29 cellular contexts compared by ENCODE assay signal in genomic region chr10:124084693-124085092, GRCh38. TPM values are rescaled to one million over a fixed set of nuclear protein-coding genes. Genes with fewer than 3 reads are reported as not detected.
DNase-seq lines count a peak whose midpoint lies in the region; ATAC-seq, FAIRE-seq and TF ChIP-seq lines count a peak whose summit lies in the region.
"Had no signal": no experiment of that assay in that cellular context is flagged by ENCODE, and none has a peak within 500 bp of the region (broad histone marks: within the 10 kb centered on the region; RNA-seq: fewer than 3 reads in every experiment).

No MANE protein-coding gene starts in this region.

- H3K36me3 ChIP-seq in DOHH2 (ENCODE audit: control insufficient read depth, low read length): peaks cover 82% of the 10 kb centered on the region
- peaks cover 23% of the 10 kb centered on the region for H3K36me3 ChIP-seq in OCI-LY7 (ENCODE audit: insufficient read depth, low read length)
- no peaks in the 10 kb centered on the region for H3K36me3 ChIP-seq in H1 (ENCODE audit: control insufficient read depth in 2 of 4, insufficient read depth in 4 of 4, low read length in 3 of 4)
- H3K36me3 ChIP-seq in rectal smooth muscle tissue (ENCODE audit: control insufficient read depth, insufficient read depth, low read length): no peaks in the 10 kb centered on the region
- H3K36me3 ChIP-seq: ascending aorta, cardiac muscle cell, left ventricle myocardium inferior, Peyer's patch, SJCRH30, WERI-Rb-1 had no signal

- H3K79me2 ChIP-seq in DOHH2 (ENCODE audit: control insufficient read depth, low read length): peaks cover 92% of the 10 kb centered on the region
- peaks cover 51% of the 10 kb centered on the region; the same call in 1 of the 2 replicates for H3K79me2 ChIP-seq in OCI-LY7 (ENCODE audit: insufficient read depth, low read depth, low read length)
- H3K79me2 ChIP-seq in H1 (ENCODE audit: control insufficient read depth in 1 of 2, insufficient read depth in 2 of 2, low read length in 2 of 2): peaks cover 0 to under 1% of the 10 kb centered on the region in 2 experiments; a peak in 2 of 4 replicates

- CTCF ChIA-PET in OCI-LY7 (lab: Charles Lee; ENCODE audit: unreplicated experiment): interaction anchor here (2.1 kb wide), 1 partner anchor 22 kb away, joined by 5 read pairs; no protein-coding TSS in a partner anchor
- CTCF ChIA-PET in H1 (lab: Charles Lee; ENCODE audit: partially characterized antibody): interaction anchor here (1.1 to 1.7 kb wide), 5 partner anchors 10 to 319 kb away, joined by 3 to 6 read pairs (median 3); no protein-coding TSS in a partner anchor

- H4K20me1 ChIP-seq in DOHH2 (ENCODE audit: control insufficient read depth, insufficient read depth, low read depth, low read length): no peaks in the 10 kb centered on the region
- H4K20me1 ChIP-seq in OCI-LY7 (ENCODE audit: insufficient read depth, low read length): no peaks in the 10 kb centered on the region
- peaks cover 0 to 3% of the 10 kb centered on the region in 2 experiments for H4K20me1 ChIP-seq in H1 (replicated peaks in 1 of 2; ENCODE audit: control insufficient read depth in 1 of 2, insufficient read depth in 2 of 2, low read length in 2 of 2)

- POLR2A ChIA-PET in OCI-LY7 (lab: Charles Lee) (interaction anchor here (0.9 to 4.0 kb wide), 6 partner anchors 10 to 35 kb away, joined by 3 to 19 read pairs (median 4); no protein-coding TSS in a partner anchor), H1 (lab: Charles Lee; ENCODE audit: partially characterized antibody) (interaction anchor here (1.7 kb wide), 1 partner anchor 9 kb away, joined by 5 read pairs; the partner anchor contains the start of gene CHST15)

- H2BK5ac ChIP-seq in H1 (ENCODE audit: low read depth, low read length): no peak overlapping the region

- no peak for TF ChIP-seq POLR2A in H1 (IDR thresholded peaks at IDR 0.05; ENCODE audit: control extremely low read depth in 1 of 2, low read depth in 2 of 2, low read length in 2 of 2)

- no peak for ATAC-seq in GM18909 (IDR thresholded peaks at IDR 0.05; ENCODE audit: poor library complexity, unreplicated experiment)
- ATAC-seq in HG02759 (IDR thresholded peaks at IDR 0.05; ENCODE audit: unreplicated experiment): no peak
- ATAC-seq: sciatic nerve had no signal

- H3K4me2 ChIP-seq in DOHH2 (ENCODE audit: low read length) (peak overlapping the region; percentile 53; the same call in 1 of the 2 replicates), OCI-LY7 (ENCODE audit: low read length) (peak overlapping the region; percentile 30), H1 (ENCODE audit: insufficient read depth in 1 of 2, low read depth in 2 of 2, low read length in 2 of 2) (no peak overlapping the region)

- H3K4me1 ChIP-seq in DOHH2 (ENCODE audit: control insufficient read depth, low read length): peaks cover 99% of the 10 kb centered on the region
- H3K4me1 ChIP-seq in OCI-LY7 (ENCODE audit: insufficient read depth, low read length, poor library complexity, severe bottlenecking): peaks cover 67% of the 10 kb centered on the region
- H3K4me1 ChIP-seq in H1 (replicated peaks in 1 of 4; ENCODE audit: control insufficient read depth in 3 of 4, insufficient read depth in 4 of 4, low read length in 3 of 4): no peaks in the 10 kb centered on the region; a peak in 2 of 7 replicates
- peaks cover 9% of the 10 kb centered on the region for H3K4me1 ChIP-seq in rectal smooth muscle tissue (ENCODE audit: control insufficient read depth, insufficient read depth, low read length)
- H3K4me1 ChIP-seq: ascending aorta, left ventricle myocardium inferior, SJCRH30 had no signal

- BruUV-seq in OCI-LY7 (replicated peaks; lab: Mats Ljungman, UMichigan): no TSS peak

- peaks cover 37% of the 10 kb centered on the region for H3F3A ChIP-seq in DOHH2 (ENCODE audit: control insufficient read depth, insufficient read depth)

- no peaks in the 10 kb centered on the region for H3K9me3 ChIP-seq in DOHH2 (ENCODE audit: control insufficient read depth, insufficient read depth, low read length)
- H3K9me3 ChIP-seq in OCI-LY7 (ENCODE audit: low read length): no peaks in the 10 kb centered on the region
- H3K9me3 ChIP-seq in H1 (ENCODE audit: insufficient read depth in 2 of 2, low read depth in 1 of 2, low read length in 1 of 2): no peaks in the 10 kb centered on the region
- H3K9me3 ChIP-seq: ascending aorta, left ventricle myocardium inferior, Peyer's patch, SJCRH30 had no signal

- H3K9me2 ChIP-seq in DOHH2 (replicated peaks; ENCODE audit: control insufficient read depth, low read length): no peaks in the 10 kb centered on the region
- H3K9me2 ChIP-seq in OCI-LY7 (ENCODE audit: insufficient read depth, low read length): no peaks in the 10 kb centered on the region

- intact Hi-C loops in OCI-LY7 (cut with micrococcal nuclease; ENCODE audit: unreplicated experiment): no loop called here

- H3K56ac ChIP-seq in H1 (replicated peaks; ENCODE audit: insufficient read length, low read depth, low read length): no peak overlapping the region

- H2AFZ ChIP-seq in OCI-LY7 (ENCODE audit: low read length) (no peak overlapping the region), H1 (ENCODE audit: low read length) (no peak overlapping the region)

- no peak overlapping the region for H3K14ac ChIP-seq in H1 (ENCODE audit: insufficient read length)

- DNase-seq in OCI-LY7 (ENCODE audit: low spot score) (no peak), H1 (ENCODE audit: low read depth in 1 of 2, low spot score in 2 of 2) (no peak), activated gamma-delta T cell (lab: John Stamatoyannopoulos, UW) (no peak)
- DNase-seq in activated CD4-positive, alpha-beta T cell treated with anti-CD3 and anti-CD28 coated beads for 4 hours: no peak
- DNase-seq: ACHN; activated CD4-positive, alpha-beta T cell treated with anti-CD3 and anti-CD28 coated beads, Interleukin-2, amount 10 ng/mL, durations not matched to agents 7 days and 5 days; activated effector memory CD4-positive, alpha-beta T cell treated with Interleukin-2 at 50 U/mL for 16 hours; activated naive CD8-positive, alpha-beta T cell treated with anti-CD3 and anti-CD28 coated beads, Interleukin-2, amount 10 ng/mL, durations not matched to agents 7 days and 5 days; COR-L47; cortex of kidney; DMS53; left ventricle myocardium inferior; naive B cell; NCI-H1105; NCI-H187 treated with DMSO at 0.1 percent for 48 hours; NCI-H524; Peyer's patch; SJCRH30; stimulated activated CD4-positive, alpha-beta T cell treated with anti-CD3 and anti-CD28 coated beads, Interleukin-4, amount 100 ng/mL, for 24 hours; WERI-Rb-1 had no signal

- H2BK15ac ChIP-seq in H1 (ENCODE audit: low read length): peak overlapping the region; percentile 40; the same call in 1 of the 2 replicates

- no peak overlapping the region for H4K5ac ChIP-seq in H1 (ENCODE audit: insufficient read length, low read depth, low read length)

- no peak overlapping the region for H3K9ac ChIP-seq in H1 (replicated peaks in 1 of 4; ENCODE audit: extremely low read depth in 1 of 4, low read depth in 3 of 4, low read length in 3 of 4)
- no peak overlapping the region for H3K9ac ChIP-seq in rectal smooth muscle tissue (ENCODE audit: low read length)

- no peak overlapping the region for H2BK20ac ChIP-seq in H1 (ENCODE audit: low read length)

- H4K91ac ChIP-seq in H1 (replicated peaks; ENCODE audit: insufficient read length, low read length): no peak overlapping the region

- H3K79me1 ChIP-seq in H1 (ENCODE audit: low read depth, low read length): peaks cover 2% of the 10 kb centered on the region; the same call in 1 of the 2 replicates

- H3K4ac ChIP-seq in H1 (replicated peaks; ENCODE audit: insufficient read length, low read depth, low read length): no peak overlapping the region

- H3K4me3 ChIP-seq in DOHH2 (ENCODE audit: low read length) (no peak overlapping the region), OCI-LY7 (ENCODE audit: low read depth, low read length, poor library complexity, severe bottlenecking) (no peak overlapping the region), H1 (ENCODE audit: extremely low read depth in 1 of 4, insufficient read depth in 2 of 4, low read depth in 3 of 4, low read length in 4 of 4) (no peak overlapping the region), rectal smooth muscle tissue (ENCODE audit: low read length) (no peak overlapping the region)
- H3K4me3 ChIP-seq: ascending aorta, cardiac muscle cell, left ventricle myocardium inferior, Peyer's patch, SJCRH30 had no signal

- H3K18ac ChIP-seq in H1 (ENCODE audit: extremely low read depth, low read length): no peak overlapping the region

- no peak overlapping the region for H2AK5ac ChIP-seq in H1 (ENCODE audit: low read depth, low read length)

- H2BK120ac ChIP-seq in H1 (replicated peaks; ENCODE audit: low read depth, low read length): no peak overlapping the region

- no peak for FAIRE-seq in H1 (lab: Jason Lieb, UNC)
- FAIRE-seq: G401.6 had no signal

- H3K27me3 ChIP-seq in DOHH2 (ENCODE audit: control insufficient read depth, low read length) (no peaks in the 10 kb centered on the region), H1 (replicated peaks in 1 of 4; ENCODE audit: control insufficient read depth in 3 of 4, extremely low read depth in 1 of 4, insufficient read depth in 3 of 4, low read length in 3 of 4) (peaks cover 0 to 4% (median under 1%) of the 10 kb centered on the region in 4 experiments; a peak in 2 of 7 replicates), rectal smooth muscle tissue (ENCODE audit: control insufficient read depth, insufficient read depth, low read length) (no peaks in the 10 kb centered on the region)
- H3K27me3 ChIP-seq: ascending aorta, Peyer's patch, SJCRH30 had no signal

- 98% methylated on average over 9 of the region's 9 CpGs; no CpG with 5 or more reads in 1 of the 2 experiments for WGBS in H1 (ENCODE audit: extremely low coverage in 1 of 2, insufficient coverage in 1 of 2, insufficient read length in 1 of 2, insufficient replicate concordance in 2 of 2, low coverage in 1 of 2, low lambda C conversion rate in 2 of 2, missing lambda C conversion rate in 1 of 2), 2 experiments

- TF ChIP-seq CTCF in DOHH2 (IDR thresholded peaks at IDR 0.05; ENCODE audit: low read depth, low read length, poor library complexity, severe bottlenecking) (no peak), OCI-LY7 (conservative IDR thresholded peaks at IDR 0.05; ENCODE audit: low read length) (no peak), H1 (IDR thresholded peaks at IDR 0.05; ENCODE audit: control extremely low read depth in 1 of 3, insufficient read depth in 1 of 3, low read depth in 1 of 3, low read length in 3 of 3) (no peak)

- H3K23ac ChIP-seq in H1 (ENCODE audit: insufficient read length): no peak overlapping the region

- H4K8ac ChIP-seq in H1 (ENCODE audit: extremely low read depth, insufficient read depth, low read length): no peak overlapping the region

- peak overlapping the region; percentile 37 for H3K27ac ChIP-seq in DOHH2 (ENCODE audit: low read depth, low read length)
- H3K27ac ChIP-seq in OCI-LY7 (ENCODE audit: low read depth, low read length, poor library complexity, severe bottlenecking): no peak overlapping the region
- no peak overlapping the region for H3K27ac ChIP-seq in H1 (ENCODE audit: low read depth, low read length)
- peak overlapping the region; percentile 15 for H3K27ac ChIP-seq in rectal smooth muscle tissue (ENCODE audit: low read depth, low read length)
- H3K27ac ChIP-seq: ascending aorta, cardiac muscle cell, left ventricle myocardium inferior, SJCRH30, WERI-Rb-1 had no signal

- TF ChIP-seq RAD21 in H1 (IDR thresholded peaks at IDR 0.05 in 1 of 2, conservative IDR thresholded peaks at IDR 0.05 in 1 of 2; ENCODE audit: low read depth in 2 of 2, low read length in 2 of 2): no peak

- no peak for TF ChIP-seq EP300 in H1 (IDR thresholded peaks at IDR 0.05; ENCODE audit: borderline replicate concordance in 1 of 2, low read depth in 2 of 2, low read length in 2 of 2)

- H2BK12ac ChIP-seq in H1 (ENCODE audit: low read depth, low read length): no peak overlapping the region

- no peaks in the 10 kb centered on the region for H3K23me2 ChIP-seq in H1 (ENCODE audit: low read depth, low read length)

RNA-seq across cellular contexts. Expression of gene CHST15, which starts 8.7 kb away (rescaled TPM):
- 19.9 and 26.4 TPM in 2 replicates for total RNA-seq in OCI-LY7 (2014; rRNA removed; shearing (Covaris generic))
- total RNA-seq in OCI-LY7 (2022): 14.7 and 19.2 TPM in 2 replicates
- 9.1 and 9.4 TPM in 2 replicates for total RNA-seq in H1 (2021; fragmentation: NEBNext Ultra II Directional; extraction: Animal tissue kit (Norgen Biotek cat#: 25700))
- polyA plus RNA-seq in H1 (2011; rRNA removed): 7.4 and 8.8 TPM in 2 replicates
- polyA plus RNA-seq in H1 (2011; cell fraction: cytosol; rRNA removed): 6.8 TPM
- polyA plus RNA-seq in H1 (2011; cell fraction: nucleus; rRNA removed): 9.3 TPM
- polyA plus RNA-seq in H1 (2012, experiment 1 of 2): 5.7 to 7.3 TPM (median 6.0 TPM) in 4 replicates
- 2.3 TPM for polyA plus RNA-seq in H1 (2012, experiment 2 of 2)
- 4.7 TPM for polyA plus RNA-seq in H1 (2013, experiment 1 of 2)
- polyA plus RNA-seq in H1 (2013, experiment 2 of 2): 5.0 TPM
- 17.4 and 19.5 TPM in 2 replicates for polyA minus RNA-seq in H1 (2011; rRNA and poly(A)+ RNA removed)
- polyA minus RNA-seq in H1 (2011; cell fraction: cytosol; rRNA and poly(A)+ RNA removed): 7.5 TPM
- polyA minus RNA-seq in H1 (2011; cell fraction: nucleus; rRNA and poly(A)+ RNA removed): 15.1 TPM
- total RNA-seq: activated CD4-positive, alpha-beta T cell treated with anti-CD3 and anti-CD28 coated beads, Interleukin-2, amount 10 ng/mL, durations not matched to agents 7 days and 5 days; activated CD8-positive, alpha-beta memory T cell treated with anti-CD3 and anti-CD28 coated beads for 36 hours had no signal

Comparison
In these comparisons a context has a peak if more than half of its experiments do, and no peak if none do; other contexts are left out.
1. H3K27ac ChIP-seq: peak in DOHH2 (single experiment) and rectal smooth muscle tissue (single experiment); none in OCI-LY7 (single experiment) and H1 (single experiment).
2. H3K4me2 ChIP-seq: peak in DOHH2 (single experiment) and OCI-LY7 (single experiment); none in H1 (0 of 2).